Comparison of ENCODE assay signal across 10 cellular contexts in the genomic region with DNA sequence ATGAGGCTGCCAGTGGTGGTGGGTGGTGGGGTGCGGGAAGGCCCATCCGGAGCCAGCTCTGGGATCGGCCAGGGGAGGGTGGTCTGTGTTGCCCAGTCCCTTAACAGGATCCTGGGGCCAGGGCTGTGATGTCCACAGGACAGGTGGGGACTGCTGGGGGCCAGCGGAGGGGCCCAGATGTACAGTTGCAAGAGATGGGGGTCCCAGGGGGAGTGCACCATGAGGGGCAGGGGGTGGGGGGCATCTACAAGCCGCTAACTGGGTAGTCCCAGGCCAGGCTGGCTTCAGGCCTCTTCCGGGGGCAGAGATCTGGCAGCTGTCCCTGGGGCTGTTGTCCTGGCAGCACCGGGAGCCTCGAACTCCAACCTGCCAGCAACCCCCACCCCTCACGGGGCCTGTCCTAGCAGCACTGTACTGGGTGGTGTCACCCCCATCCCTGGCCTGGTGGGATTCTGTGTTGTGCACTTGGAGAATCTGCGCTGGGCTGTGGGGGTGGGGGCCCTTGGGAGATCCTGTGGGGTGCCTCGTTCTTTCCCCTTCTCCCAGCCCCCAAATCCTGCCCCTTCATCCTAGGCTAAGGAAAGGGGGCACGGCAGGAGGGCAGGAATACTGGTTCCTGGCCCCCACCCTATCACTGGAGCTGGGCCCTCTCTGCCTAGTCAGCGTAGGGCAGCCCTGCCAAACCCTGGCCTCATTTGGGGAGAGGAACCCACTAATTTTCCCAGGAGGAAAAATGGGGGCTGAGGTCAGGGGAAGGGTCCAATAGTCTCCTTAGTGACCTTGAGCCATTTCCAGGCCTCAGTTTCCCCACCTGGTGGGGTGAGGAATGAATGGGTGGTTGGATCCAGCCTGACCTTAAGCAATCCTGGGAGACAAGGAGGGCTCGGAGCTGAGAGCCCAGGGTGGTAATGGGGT. TPM values are rescaled to one million over a fixed set of nuclear protein-coding genes. Genes with fewer than 3 reads are reported as not detected.
DNase-seq lines count a peak whose midpoint lies in the region; ATAC-seq and TF ChIP-seq lines count a peak whose summit lies in the region.
"Had no signal": no experiment of that assay in that cellular context is flagged by ENCODE, and none has a peak within 500 bp of the region (broad histone marks: within the 10 kb centered on the region; RNA-seq: fewer than 3 reads in every experiment).

No MANE protein-coding gene starts in this region.

- H3K9me3 ChIP-seq in naive thymus-derived CD4-positive, alpha-beta T cell (ENCODE audit: control insufficient read depth in 2 of 3, low read length in 3 of 3): no peaks in the 10 kb centered on the region

- H3K4me3 ChIP-seq in NB4 (ENCODE audit: low read depth, low read length): peak overlapping the region; percentile 97
- no peak overlapping the region for H3K4me3 ChIP-seq in naive thymus-derived CD4-positive, alpha-beta T cell (ENCODE audit: low read length)

- CTCF ChIA-PET in naive thymus-derived CD4-positive, alpha-beta T cell (lab: Charles Lee): no interaction called here

- ATAC-seq in naive thymus-derived CD4-positive, alpha-beta T cell: no peak

- TF ChIP-seq POLR2A in NB4 (IDR thresholded peaks at IDR 0.05; ENCODE audit: extremely low read depth, insufficient read length): no peak

- no peaks in the 10 kb centered on the region for H3K9me3 Mint-ChIP-seq in endothelial cell (ENCODE audit: unreplicated experiment)
- H3K9me3 Mint-ChIP-seq in naive thymus-derived CD4-positive, alpha-beta T cell: no peaks in the 10 kb centered on the region

- H3K27me3 Mint-ChIP-seq in endothelial cell (ENCODE audit: unreplicated experiment): peaks cover 17% of the 10 kb centered on the region
- peaks cover 0 to 26% (median 4%) of the 10 kb centered on the region in 5 donors for H3K27me3 Mint-ChIP-seq in naive thymus-derived CD4-positive, alpha-beta T cell

- intact Hi-C loops in naive thymus-derived CD4-positive, alpha-beta T cell (cut with micrococcal nuclease): loop anchor here in 1 of 2 donors (1.0 kb wide), 1 partner anchor 53 kb away; no protein-coding TSS in a partner anchor

- H3K36me3 Mint-ChIP-seq in endothelial cell (ENCODE audit: low read depth, unreplicated experiment): no peaks in the 10 kb centered on the region
- H3K36me3 Mint-ChIP-seq in naive thymus-derived CD4-positive, alpha-beta T cell: peaks cover 0 to 3% (median 0%) of the 10 kb centered on the region in 5 donors

- TF ChIP-seq CTCF in 22Rv1 (IDR thresholded peaks at IDR 0.05): no peak
- no peak for TF ChIP-seq CTCF in NB4 (IDR thresholded peaks at IDR 0.05; ENCODE audit: low read depth, low read length)
- TF ChIP-seq CTCF in endothelial cell (IDR thresholded peaks at IDR 0.05; ENCODE audit: unreplicated experiment): no peak

- H3K4me3 Mint-ChIP-seq in endothelial cell (ENCODE audit: unreplicated experiment): peak overlapping the region; percentile 91
- peak overlapping the region in 8 of 10 donors; percentile 32 to 74 (median 64) for H3K4me3 Mint-ChIP-seq in naive thymus-derived CD4-positive, alpha-beta T cell

- H3K4me1 ChIP-seq in naive thymus-derived CD4-positive, alpha-beta T cell (ENCODE audit: control insufficient read depth in 2 of 2, insufficient read depth in 2 of 2, low read length in 2 of 2): peaks cover 0 to 7% of the 10 kb centered on the region in 2 donors

- DNase-seq in NB4 (ENCODE audit: low read depth) (no peak), endothelial cell (ENCODE audit: low spot score) (no peak), NCI-H748 treated with DMSO at 0.1 percent for 48 hours (lab: John Stamatoyannopoulos, UW) (no peak), iPS-NIHi11 (ENCODE audit: low spot score) (no peak), cerebellar cortex (ENCODE audit: low spot score) (no peak), NOMO-1 (lab: John Stamatoyannopoulos, UW; ENCODE audit: unreplicated experiment in 2 of 2) (no peak)
- peak in 1 of 9 donors; percentile 4 for DNase-seq in naive thymus-derived CD4-positive, alpha-beta T cell
- DNase-seq: DMS53, HCEC 1CT had no signal

- peaks cover 37% of the 10 kb centered on the region for H3K4me1 Mint-ChIP-seq in endothelial cell (ENCODE audit: unreplicated experiment)
- H3K4me1 Mint-ChIP-seq in naive thymus-derived CD4-positive, alpha-beta T cell: peaks cover 0 to 8% (median 4%) of the 10 kb centered on the region in 7 donors

- no peak overlapping the region for H3K27ac Mint-ChIP-seq in endothelial cell (ENCODE audit: unreplicated experiment)
- no peak overlapping the region for H3K27ac Mint-ChIP-seq in naive thymus-derived CD4-positive, alpha-beta T cell

- peaks cover 0 to 6% of the 10 kb centered on the region in 2 donors for H3K27me3 ChIP-seq in naive thymus-derived CD4-positive, alpha-beta T cell (ENCODE audit: control insufficient read depth in 2 of 2, insufficient read depth in 2 of 2, low read length in 2 of 2)

- H3K36me3 ChIP-seq in naive thymus-derived CD4-positive, alpha-beta T cell (ENCODE audit: control insufficient read depth in 2 of 3, insufficient read depth in 3 of 3, low read length in 3 of 3): peaks cover 0 to 4% (median 0%) of the 10 kb centered on the region in 3 experiments

- peak overlapping the region; percentile 81 for H3K27ac ChIP-seq in 22Rv1
- no peak overlapping the region for H3K27ac ChIP-seq in naive thymus-derived CD4-positive, alpha-beta T cell (ENCODE audit: low read depth, low read length)

- POLR2A ChIA-PET in naive thymus-derived CD4-positive, alpha-beta T cell (lab: Charles Lee): interaction anchor here (0.6 to 0.9 kb wide), 2 partner anchors 50 to 87 kb away, joined by 3 to 4 read pairs; no protein-coding TSS in a partner anchor

RNA-seq across cellular contexts. Expression of gene MTSS2, which starts 1.4 kb away (rescaled TPM):
- total RNA-seq in endothelial cell (ENCODE audit: unreplicated experiment): 82.6 TPM
- 10 to 100 TPM in 3 of 5 experiments, 1 to 10 TPM in 2; 1.4 to 16.7 (median 11.5) TPM for total RNA-seq in naive thymus-derived CD4-positive, alpha-beta T cell
- not detected for polyA plus RNA-seq in naive thymus-derived CD4-positive, alpha-beta T cell

RNA-seq across cellular contexts. Expression of gene IL34, which starts 38.0 kb away (rescaled TPM):
- 1.6 TPM for total RNA-seq in endothelial cell (ENCODE audit: unreplicated experiment)
- 1 to 10 TPM in 1 of 5 experiments, under 1 TPM in 2, not detected in 2; 0.38 to 1.1 (median 0.50) TPM for total RNA-seq in naive thymus-derived CD4-positive, alpha-beta T cell
- not detected for polyA plus RNA-seq in naive thymus-derived CD4-positive, alpha-beta T cell
